Comparison of ENCODE assay signal across 10 cellular contexts in the genomic region with DNA sequence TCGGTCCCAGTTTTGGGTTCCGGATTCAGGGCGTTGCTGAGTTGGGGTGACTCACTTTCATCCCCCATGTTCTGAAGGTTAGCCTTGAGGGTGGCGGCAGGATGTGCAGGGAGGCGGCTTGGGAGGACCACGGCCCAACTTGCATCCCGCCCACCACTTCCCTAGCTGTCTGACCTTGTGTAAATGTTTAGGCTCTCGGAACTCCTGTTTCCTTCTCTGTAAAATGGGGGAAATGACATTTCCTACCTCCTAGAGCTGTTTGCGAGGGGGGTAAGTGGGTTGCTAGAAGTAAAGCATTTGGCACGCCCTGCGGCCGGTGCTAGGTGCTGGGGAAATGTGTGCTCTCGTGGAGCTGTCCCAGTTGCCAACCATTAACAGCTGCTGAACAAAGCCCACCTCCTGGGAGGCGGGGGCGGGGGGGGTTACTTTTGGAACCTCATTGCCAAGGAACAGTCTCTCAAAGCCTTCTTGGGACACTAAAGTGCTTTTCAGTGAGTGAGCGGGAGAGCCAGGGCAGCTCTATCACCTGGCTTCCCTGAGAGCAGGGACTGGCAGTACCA. TPM values are rescaled to one million over a fixed set of nuclear protein-coding genes. Genes with fewer than 3 reads are reported as not detected.
DNase-seq lines count a peak whose midpoint lies in the region; ATAC-seq and TF ChIP-seq lines count a peak whose summit lies in the region.
"Had no signal": no experiment of that assay in that cellular context is flagged by ENCODE, and none has a peak within 500 bp of the region (broad histone marks: within the 10 kb centered on the region; RNA-seq: fewer than 3 reads in every experiment).

No MANE protein-coding gene starts in this region.

- H3K27ac Mint-ChIP-seq in CD4-positive, CD25-positive, alpha-beta regulatory T cell = peak overlapping the region; percentile 31 to 60 (median 47)
- H3K27ac Mint-ChIP-seq in WTC11 (peak overlapping the region; percentile 99), osteocyte (ENCODE audit: unreplicated experiment) (peak overlapping the region; percentile 100)

- BruUV-seq in OCI-LY7 (replicated peaks; lab: Mats Ljungman, UMichigan) = no TSS peak

- H3K36me3 ChIP-seq in CD4-positive, CD25-positive, alpha-beta regulatory T cell (ENCODE audit: control insufficient read depth, insufficient read depth, low read length) = peaks cover 36% of the 10 kb centered on the region
- peaks cover 44% of the 10 kb centered on the region for H3K36me3 ChIP-seq in fibroblast of lung (ENCODE audit: control insufficient read depth, insufficient read depth, low read length)
- peaks cover 59% of the 10 kb centered on the region for H3K36me3 ChIP-seq in OCI-LY7 (ENCODE audit: insufficient read depth, low read length)

- intact Hi-C loops in OCI-LY7 (cut with micrococcal nuclease; ENCODE audit: unreplicated experiment) = no loop called here

- ATAC-seq in CD4-positive, CD25-positive, alpha-beta regulatory T cell (ENCODE audit: low read depth in 2 of 2) = no peak
- ATAC-seq in WTC11 = no peak
- ATAC-seq in HG02798 (IDR thresholded peaks at IDR 0.05; ENCODE audit: poor library complexity, unreplicated experiment) = no peak

- H3K4me2 ChIP-seq in fibroblast of lung (ENCODE audit: extremely low read depth, insufficient read depth, low read length) (peak overlapping the region; percentile 99), OCI-LY7 (ENCODE audit: low read length) (no peak overlapping the region)

- no peaks in the 10 kb centered on the region for H3K27me3 ChIP-seq in CD4-positive, CD25-positive, alpha-beta regulatory T cell (ENCODE audit: control insufficient read depth, insufficient read depth, low read length)
- H3K27me3 ChIP-seq in fibroblast of lung (ENCODE audit: control insufficient read depth, insufficient read depth, low read length) = no peaks in the 10 kb centered on the region

- H3K79me2 ChIP-seq in fibroblast of lung (ENCODE audit: control insufficient read depth, insufficient read depth, low read length) (peaks cover 63% of the 10 kb centered on the region), OCI-LY7 (ENCODE audit: insufficient read depth, low read depth, low read length) (peaks cover 22% of the 10 kb centered on the region)

- H3K27ac ChIP-seq in CD4-positive, CD25-positive, alpha-beta regulatory T cell (ENCODE audit: insufficient read depth, low read length, poor library complexity, severe bottlenecking) = no peak overlapping the region
- peak overlapping the region; percentile 99 for H3K27ac ChIP-seq in fibroblast of lung (ENCODE audit: insufficient read depth, low read length)
- H3K27ac ChIP-seq in OCI-LY7 (ENCODE audit: low read depth, low read length, poor library complexity, severe bottlenecking) = no peak overlapping the region

- no peaks in the 10 kb centered on the region for H3K9me3 Mint-ChIP-seq in CD4-positive, CD25-positive, alpha-beta regulatory T cell
- H3K9me3 Mint-ChIP-seq in WTC11 (no peaks in the 10 kb centered on the region), osteocyte (ENCODE audit: unreplicated experiment) (no peaks in the 10 kb centered on the region)

- H3K4me1 ChIP-seq in CD4-positive, CD25-positive, alpha-beta regulatory T cell (ENCODE audit: control insufficient read depth, insufficient read depth, low read length, poor library complexity, severe bottlenecking) = peaks cover 29% of the 10 kb centered on the region
- H3K4me1 ChIP-seq in fibroblast of lung (ENCODE audit: control insufficient read depth, extremely low read depth, insufficient read depth, low read length) = peaks cover 28% of the 10 kb centered on the region
- peaks cover 6% of the 10 kb centered on the region for H3K4me1 ChIP-seq in OCI-LY7 (ENCODE audit: insufficient read depth, low read length, poor library complexity, severe bottlenecking)

- no peaks in the 10 kb centered on the region for H3K9me2 ChIP-seq in OCI-LY7 (ENCODE audit: insufficient read depth, low read length)

- H3K9me3 ChIP-seq in CD4-positive, CD25-positive, alpha-beta regulatory T cell (ENCODE audit: control insufficient read depth in 2 of 2, low read length in 2 of 2) = no peaks in the 10 kb centered on the region
- no peaks in the 10 kb centered on the region for H3K9me3 ChIP-seq in fibroblast of lung (ENCODE audit: control insufficient read depth, insufficient read depth, low read depth, low read length)
- H3K9me3 ChIP-seq in OCI-LY7 (ENCODE audit: low read length) = no peaks in the 10 kb centered on the region

- peak overlapping the region in 2 of 4 donors; percentile 49 to 76 for H3K4me3 Mint-ChIP-seq in CD4-positive, CD25-positive, alpha-beta regulatory T cell
- peak overlapping the region; percentile 84 for H3K4me3 Mint-ChIP-seq in WTC11
- peak overlapping the region; percentile 91 for H3K4me3 Mint-ChIP-seq in osteocyte (ENCODE audit: unreplicated experiment)

- H3K27me3 Mint-ChIP-seq in CD4-positive, CD25-positive, alpha-beta regulatory T cell = no peaks in the 10 kb centered on the region
- no peaks in the 10 kb centered on the region for H3K27me3 Mint-ChIP-seq in WTC11 (ENCODE audit: low read depth)
- H3K27me3 Mint-ChIP-seq in osteocyte (ENCODE audit: unreplicated experiment) = no peaks in the 10 kb centered on the region

- no peak overlapping the region for H3K4me3 ChIP-seq in CD4-positive, CD25-positive, alpha-beta regulatory T cell (ENCODE audit: low read depth, low read length)
- H3K4me3 ChIP-seq in fibroblast of lung (replicated peaks in 1 of 4; ENCODE audit: control extremely low read depth in 1 of 4, insufficient read depth in 1 of 4, low read depth in 3 of 4, low read length in 4 of 4) = peak overlapping the region; percentile 60 to 64 (median 62)
- no peak overlapping the region for H3K4me3 ChIP-seq in OCI-LY7 (ENCODE audit: low read depth, low read length, poor library complexity, severe bottlenecking)

- POLR2A ChIA-PET in WTC11 (lab: Charles Lee) (interaction anchor here (0.6 to 1.1 kb wide), 4 partner anchors 8 to 916 kb away, joined by 3 to 5 read pairs (median 3); a partner anchor contains a TSS), OCI-LY7 (lab: Charles Lee) (interaction anchor here (1.9 kb wide), 1 partner anchor 11 kb away, joined by 5 read pairs; no protein-coding TSS in a partner anchor), GM10248 (lab: Yijun Ruan, JAX) (no interaction called here)

- no peak overlapping the region for H2AFZ ChIP-seq in fibroblast of lung (ENCODE audit: low read length)
- H2AFZ ChIP-seq in OCI-LY7 (ENCODE audit: low read length) = no peak overlapping the region

- CTCF ChIA-PET in WTC11 (lab: Charles Lee) = interaction anchor here (0.9 to 7.2 kb wide), 6 partner anchors 18 to 156 kb away, joined by 3 to 73 read pairs (median 4); no protein-coding TSS in a partner anchor
- CTCF ChIA-PET in OCI-LY7 (lab: Charles Lee; ENCODE audit: unreplicated experiment) = interaction anchor here (0.6 kb wide), 1 partner anchor 252 kb away, joined by 8 read pairs; no protein-coding TSS in a partner anchor
- CTCF ChIA-PET in GM10248 (lab: Yijun Ruan, JAX) = interaction anchor here (1.5 to 11.7 kb wide), 4 partner anchors 15 to 156 kb away, joined by 4 to 105 read pairs (median 7); no protein-coding TSS in a partner anchor

- H4K20me1 ChIP-seq in fibroblast of lung (ENCODE audit: control insufficient read depth, extremely low read depth, insufficient read depth, low read length) (no peaks in the 10 kb centered on the region), OCI-LY7 (ENCODE audit: insufficient read depth, low read length) (no peaks in the 10 kb centered on the region; the same call in 1 of the 2 replicates)

- no peak for TF ChIP-seq CTCF in WTC11 (IDR thresholded peaks at IDR 0.05)
- TF ChIP-seq CTCF in fibroblast of lung (conservative IDR thresholded peaks at IDR 0.05 in 1 of 2, IDR thresholded peaks at IDR 0.05 in 1 of 2; ENCODE audit: low read depth in 1 of 2, low read length in 2 of 2) = no peak
- TF ChIP-seq CTCF in osteocyte (IDR thresholded peaks at IDR 0.05) = no peak
- TF ChIP-seq CTCF in OCI-LY7 (conservative IDR thresholded peaks at IDR 0.05; ENCODE audit: low read length) = no peak
- TF ChIP-seq CTCF in GM10248 (IDR thresholded peaks at IDR 0.05; ENCODE audit: control extremely low read depth, extremely low read depth, low read depth, missing control alignments) = no peak

- peak in 1 of 3 donors; percentile 34 for DNase-seq in CD4-positive, CD25-positive, alpha-beta regulatory T cell
- DNase-seq in WTC11 (ENCODE audit: low spot score) (no peak), fibroblast of lung (ENCODE audit: low read depth in 2 of 2) (peak in 1 of 2 donors; percentile 36), osteocyte (ENCODE audit: extremely low spot score, unreplicated experiment) (no peak), OCI-LY7 (ENCODE audit: low spot score) (no peak), GM10248 (ENCODE audit: extremely low spot score) (no peak)
- DNase-seq in activated naive CD4-positive, alpha-beta T cell treated with Interleukin-2 at 50 U/mL for 16 hours = no peak
- DNase-seq: activated CD4-positive, alpha-beta T cell treated with anti-CD3 and anti-CD28 coated beads, Interleukin-2, amount 50 U/mL, for 1 hour; NCI-H2081 had no signal

- peaks cover 5 to 72% (median 37%) of the 10 kb centered on the region in 4 donors for H3K4me1 Mint-ChIP-seq in CD4-positive, CD25-positive, alpha-beta regulatory T cell
- H3K4me1 Mint-ChIP-seq in WTC11 = peaks cover 51% of the 10 kb centered on the region
- H3K4me1 Mint-ChIP-seq in osteocyte (ENCODE audit: unreplicated experiment) = peaks cover 61% of the 10 kb centered on the region

- peak overlapping the region; percentile 91 for H3K9ac ChIP-seq in fibroblast of lung (ENCODE audit: insufficient read depth, low read length)

- H3K36me3 Mint-ChIP-seq in CD4-positive, CD25-positive, alpha-beta regulatory T cell = peaks cover 27% of the 10 kb centered on the region
- H3K36me3 Mint-ChIP-seq in WTC11 (peaks cover 29% of the 10 kb centered on the region), osteocyte (ENCODE audit: unreplicated experiment) (peaks cover 28% of the 10 kb centered on the region)

RNA-seq across cellular contexts. Expression of a gene that starts 27.5 kb away (rescaled TPM):
- total RNA-seq in CD4-positive, CD25-positive, alpha-beta regulatory T cell = 48.6 TPM
- 10 to 100 TPM; 33.8 to 39.1 (median 37.6) TPM for polyA plus RNA-seq in CD4-positive, CD25-positive, alpha-beta regulatory T cell
- total RNA-seq in WTC11 (2021) = 96.2 to 118 TPM (median 98.4 TPM) in 3 replicates
- 57.3 and 57.6 TPM in 2 replicates for total RNA-seq in fibroblast of lung
- polyA plus RNA-seq in fibroblast of lung = 44.8 and 60.7 TPM in 2 replicates
- 47.2 and 75.5 TPM in 2 replicates for polyA plus RNA-seq in fibroblast of lung (2012)
- polyA minus RNA-seq in fibroblast of lung (ENCODE audit: low replicate concordance) = 38.8 and 98.7 TPM in 2 replicates
- total RNA-seq in osteocyte = 79.2 and 80.3 TPM in 2 replicates
- 67.4 and 68.1 TPM in 2 replicates for total RNA-seq in OCI-LY7 (2014; rRNA removed; shearing (Covaris generic))
- 59.2 and 76.3 TPM in 2 replicates for total RNA-seq in OCI-LY7 (2022)

RNA-seq across cellular contexts. Expression of a gene that starts 32.0 kb away (rescaled TPM):
- total RNA-seq in CD4-positive, CD25-positive, alpha-beta regulatory T cell = 13.8 TPM
- polyA plus RNA-seq in CD4-positive, CD25-positive, alpha-beta regulatory T cell = 10 to 100 TPM; 11.3 to 12.0 (median 11.7) TPM
- total RNA-seq in WTC11 (2021) = 15.2 to 17.4 TPM (median 15.2 TPM) in 3 replicates
- 24.1 and 30.7 TPM in 2 replicates for total RNA-seq in fibroblast of lung
- 11.2 and 14.0 TPM in 2 replicates for polyA plus RNA-seq in fibroblast of lung
- polyA plus RNA-seq in fibroblast of lung (2012) = 14.1 and 16.2 TPM in 2 replicates
- polyA minus RNA-seq in fibroblast of lung (ENCODE audit: low replicate concordance) = 19.2 and 22.6 TPM in 2 replicates
- 15.6 and 18.0 TPM in 2 replicates for total RNA-seq in osteocyte
- total RNA-seq in OCI-LY7 (2014; rRNA removed; shearing (Covaris generic)) = 21.4 and 23.7 TPM in 2 replicates
- total RNA-seq in OCI-LY7 (2022) = 17.6 and 20.2 TPM in 2 replicates

RNA-seq across cellular contexts. Expression of a gene that starts 32.9 kb away (rescaled TPM):
- 16.8 TPM for total RNA-seq in CD4-positive, CD25-positive, alpha-beta regulatory T cell
- 10 to 100 TPM in 3 of 4 donors, 1 to 10 TPM in 1; 7.8 to 14.7 (median 12.3) TPM for polyA plus RNA-seq in CD4-positive, CD25-positive, alpha-beta regulatory T cell
- total RNA-seq in WTC11 (2021) = 11.9 to 13.4 TPM (median 12.4 TPM) in 3 replicates
- 12.6 and 13.2 TPM in 2 replicates for total RNA-seq in fibroblast of lung
- polyA plus RNA-seq in fibroblast of lung = 5.5 and 7.1 TPM in 2 replicates
- 6.4 and 8.0 TPM in 2 replicates for polyA plus RNA-seq in fibroblast of lung (2012)
- polyA minus RNA-seq in fibroblast of lung (ENCODE audit: low replicate concordance) = 3.0 and 20.0 TPM in 2 replicates
- 8.4 and 8.8 TPM in 2 replicates for total RNA-seq in osteocyte
- 8.6 TPM in 2 replicates for total RNA-seq in OCI-LY7 (2014; rRNA removed; shearing (Covaris generic))
- total RNA-seq in OCI-LY7 (2022) = 14.8 and 14.9 TPM in 2 replicates

RNA-seq across cellular contexts. Expression of a gene that starts 49.2 kb away (rescaled TPM):
- 0.94 TPM for total RNA-seq in CD4-positive, CD25-positive, alpha-beta regulatory T cell
- polyA plus RNA-seq in CD4-positive, CD25-positive, alpha-beta regulatory T cell = not detected
- total RNA-seq in WTC11 (2021) = 1.0 to 3.0 TPM (median 1.3 TPM) in 3 replicates
- not detected in 2 replicates for total RNA-seq in fibroblast of lung
- polyA plus RNA-seq in fibroblast of lung = not detected in 2 replicates
- polyA plus RNA-seq in fibroblast of lung (2012) = not detected in 2 replicates
- polyA minus RNA-seq in fibroblast of lung (ENCODE audit: low replicate concordance) = not detected in 2 replicates
- not detected in 2 replicates for total RNA-seq in osteocyte
- total RNA-seq in OCI-LY7 (2014; rRNA removed; shearing (Covaris generic)) = not detected in 2 replicates
- not detected in 2 replicates for total RNA-seq in OCI-LY7 (2022)

Comparison
In these comparisons a context has a peak if more than half of its experiments do, and no peak if none do; other contexts are left out.
1. H3K4me3 ChIP-seq: peak in fibroblast of lung (4 of 4); none in CD4-positive, CD25-positive, alpha-beta regulatory T cell (single experiment) and OCI-LY7 (single experiment).
2. H3K27ac Mint-ChIP-seq: peak in every context shown above with its lines; median percentile 100 in osteocyte; 99 in WTC11; 47 in CD4-positive, CD25-positive, alpha-beta regulatory T cell.